ENCODE assay signal across 12 cellular contexts in genomic region chr2:109321570-109321969, GRCh38.
A peak's percentile ranks its signal among the peaks of the same experiment; 100 is the strongest.
DNase-seq lines count a peak whose midpoint lies in the region; ATAC-seq and TF ChIP-seq lines count a peak whose summit lies in the region.
"Had no signal": no experiment of that assay in that cellular context is flagged by ENCODE, and none has a peak within 500 bp of the region (broad histone marks: within the 10 kb centered on the region; RNA-seq: fewer than 3 reads in every experiment).

No MANE protein-coding gene starts in this region.

- H3K4me1 ChIP-seq in foreskin keratinocyte: peaks cover 13% of the 10 kb centered on the region
- peaks cover 49% of the 10 kb centered on the region for H3K4me1 ChIP-seq in stomach smooth muscle (ENCODE audit: control insufficient read depth, insufficient read depth, low read length)

- H3K9ac ChIP-seq in stomach smooth muscle (ENCODE audit: low read length in 2 of 2): peak overlapping the region; percentile 7 to 25

- H3K27me3 ChIP-seq in foreskin keratinocyte: peaks cover 29% of the 10 kb centered on the region
- no peaks in the 10 kb centered on the region for H3K27me3 ChIP-seq in stomach smooth muscle (ENCODE audit: control insufficient read depth in 1 of 2, insufficient read depth in 2 of 2, low read length in 2 of 2)

- no peaks in the 10 kb centered on the region for H3K36me3 ChIP-seq in stomach smooth muscle (ENCODE audit: control insufficient read depth in 2 of 2, insufficient read depth in 2 of 2, low read length in 2 of 2)

- no peak overlapping the region for H3K4me3 ChIP-seq in stomach smooth muscle (ENCODE audit: low read length in 2 of 2)

- peak overlapping the region; percentile 90 for H3K27ac ChIP-seq in VCaP
- no peak overlapping the region for H3K27ac ChIP-seq in foreskin keratinocyte
- peak overlapping the region; percentile 70 for H3K27ac ChIP-seq in stomach smooth muscle (ENCODE audit: low read length)

- DNase-seq in H4 (ENCODE audit: low spot score): peak; percentile 39
- DNase-seq in foreskin keratinocyte: no peak
- no peak for DNase-seq in NCI-H2227 treated with DMSO at 0.1 percent for 48 hours (lab: John Stamatoyannopoulos, UW)
- no peak for DNase-seq in iPS-NIHi11 (ENCODE audit: low spot score)
- no peak for DNase-seq in inferior parietal cortex (ENCODE audit: extremely low spot score)
- DNase-seq: activated gamma-delta T cell, NCI-H1417 treated with DMSO at 0.1 percent for 48 hours had no signal

- ATAC-seq in foreskin keratinocyte: no peak
- ATAC-seq in esophagus mucosa: no peak
- ATAC-seq: activated CD4-positive, CD25-positive, alpha-beta regulatory T cell treated with anti-CD3 and anti-CD28 coated beads, Interleukin-2, amount 50 U/mL, for 24 hours; HCT116 had no signal

- TF ChIP-seq CTCF in VCaP (conservative IDR thresholded peaks at IDR 0.05): no peak
- TF ChIP-seq CTCF in foreskin keratinocyte (conservative IDR thresholded peaks at IDR 0.05): peak; percentile 28

- H3K9me3 ChIP-seq in stomach smooth muscle (ENCODE audit: control insufficient read depth in 2 of 2, low read length in 2 of 2): no peaks in the 10 kb centered on the region
